In the genomic region with DNA sequence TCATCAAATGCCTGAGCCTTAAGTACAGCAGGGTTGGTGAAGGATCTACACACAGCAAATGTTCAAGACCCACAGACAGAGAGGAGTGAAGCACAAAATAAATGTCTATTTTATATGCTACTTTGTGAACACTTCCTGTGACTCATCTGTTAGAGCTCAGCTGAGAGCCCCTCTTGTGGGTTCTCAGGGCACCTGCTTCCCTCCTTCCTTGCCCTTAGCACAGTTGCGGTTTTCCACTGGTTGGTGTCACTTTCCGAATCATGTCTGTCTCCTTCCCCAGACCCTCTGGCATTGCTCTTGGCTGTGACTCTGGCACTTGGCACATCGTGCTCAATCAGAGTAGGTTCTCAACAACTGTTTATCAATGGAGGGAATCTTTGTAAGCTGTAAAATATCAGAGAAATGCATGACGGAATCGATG, we compare ENCODE assay signal across 12 cellular contexts.
A peak's percentile ranks its signal among the peaks of the same experiment; 100 is the strongest.
DNase-seq lines count a peak whose midpoint lies in the region; ATAC-seq, FAIRE-seq and TF ChIP-seq lines count a peak whose summit lies in the region.
"Had no signal": no experiment of that assay in that cellular context is flagged by ENCODE, and none has a peak within 500 bp of the region (broad histone marks: within the 10 kb centered on the region; RNA-seq: fewer than 3 reads in every experiment).

No MANE protein-coding gene starts in this region.

- in situ Hi-C loops in HepG2 (cut with HindIII; ENCODE audit: extremely low pct_ligation_motif_present, low pct_unique_long_range_greater_than_20kb) = no loop called here

- FAIRE-seq in HepG2 (lab: Jason Lieb, UNC) = no peak

- H3K27ac ChIP-seq in HepG2 (ENCODE audit: extremely low read length, insufficient read depth, low read length) = no peak overlapping the region

- no peaks in the 10 kb centered on the region for H3K9me3 ChIP-seq in HepG2 (ENCODE audit: low read length)

- no peak overlapping the region for H3K4me3 ChIP-seq in HepG2 (replicated peaks in 1 of 3; ENCODE audit: insufficient read depth in 1 of 3, low read depth in 2 of 3, low read length in 3 of 3)

- TF ChIP-seq EP300 in HepG2 (IDR thresholded peaks at IDR 0.05; ENCODE audit: low read depth in 2 of 2, low read length in 2 of 2) (no peak), HepG2 (CRISPR knock-in tag; IDR thresholded peaks at IDR 0.05; ENCODE audit: borderline replicate concordance) (no peak)

- no peak overlapping the region for H2AFZ ChIP-seq in HepG2 (ENCODE audit: low read length)

- no peaks in the 10 kb centered on the region for H3K4me1 ChIP-seq in HepG2 (ENCODE audit: insufficient read depth, low read length)

- BruUV-seq in HepG2 (replicated peaks; lab: Mats Ljungman, UMichigan) = no TSS peak

- POLR2A ChIA-PET in HepG2 (lab: Yijun Ruan, JAX) = no interaction called here

- CTCF ChIA-PET in HepG2 (lab: Yijun Ruan, JAX; ENCODE audit: low intra/inter-chr PET ratio, low total read pairs) = no interaction called here

- TF ChIP-seq RAD21 in HepG2 (CRISPR knock-in tag; IDR thresholded peaks at IDR 0.05) = no peak

- H3K36me3 ChIP-seq in HepG2 (replicated peaks in 1 of 2; ENCODE audit: control insufficient read depth in 1 of 2, insufficient read depth in 2 of 2, low read length in 2 of 2) = no peaks in the 10 kb centered on the region

- H3K4me2 ChIP-seq in HepG2 (ENCODE audit: low read depth, low read length) = no peak overlapping the region

- DNase-seq in Daoy (ENCODE audit: low read depth) (peak; percentile 95), KG1 (lab: John Stamatoyannopoulos, UW) (peak; percentile 84), T1000 (lab: John Stamatoyannopoulos, UW) (peak; percentile 66), iris pigment epithelial cell (ENCODE audit: low read depth) (peak; percentile 84), GOT3 (lab: John Stamatoyannopoulos, UW) (no peak), SKM-1 (lab: John Stamatoyannopoulos, UW; ENCODE audit: unreplicated experiment) (no peak), HepG2 (ENCODE audit: low spot score) (no peak)
- DNase-seq: activated CD4-positive, alpha-beta T cell treated with anti-CD3 and anti-CD28 coated beads for 36 hours; H9; NCI-H510A; stimulated activated CD4-positive, alpha-beta T cell treated with anti-CD3 and anti-CD28 coated beads, Interleukin-2, amount 100 ng/mL, for 24 hours had no signal

- intact Hi-C loops in HepG2 (cut with micrococcal nuclease; ENCODE audit: unreplicated experiment) = loop anchor here (10.0 kb wide), 1 partner anchor 118 kb away; no protein-coding TSS in a partner anchor

- H3K79me2 ChIP-seq in HepG2 (ENCODE audit: insufficient read depth, low read length) = no peaks in the 10 kb centered on the region

- no peak overlapping the region for H3K9ac ChIP-seq in HepG2 (ENCODE audit: insufficient read depth, low read depth, low read length)

- ATAC-seq in GM19351 (IDR thresholded peaks at IDR 0.05; ENCODE audit: unreplicated experiment) (no peak), HepG2 (no peak)
- ATAC-seq: activated CD4-positive, alpha-beta T cell treated with anti-CD3 and anti-CD28 coated beads for 36 hours had no signal

- no peak for TF ChIP-seq POLR2A in HepG2 (IDR thresholded peaks at IDR 0.05; ENCODE audit: insufficient read depth in 1 of 2, low read depth in 2 of 2, low read length in 2 of 2)

- WGBS in HepG2 (ENCODE audit: low lambda C conversion rate) = 64% methylated on average over 5 of the region's 5 CpGs

- TF ChIP-seq CTCF in HepG2 (CRISPR knock-in tag; IDR thresholded peaks at IDR 0.05) = no peak

- no peaks in the 10 kb centered on the region for H4K20me1 ChIP-seq in HepG2 (ENCODE audit: insufficient read depth, low read length)

- no peaks in the 10 kb centered on the region; a peak in 1 of 5 replicates for H3K27me3 ChIP-seq in HepG2 (ENCODE audit: control insufficient read depth in 1 of 2, insufficient read depth in 2 of 2, low read length in 2 of 2)

TF ChIP-seq in HepG2, 621 proteins besides CTCF, POLR2A, EP300 and RAD21:
- TF ChIP-seq NFYC (CRISPR knock-in tag; IDR thresholded peaks at IDR 0.05) (no peak), ZNF484 (CRISPR knock-in tag; IDR thresholded peaks at IDR 0.05; ENCODE audit: borderline replicate concordance, low read depth) (no peak), TBX2 (CRISPR knock-in tag; IDR thresholded peaks at IDR 0.05; ENCODE audit: borderline replicate concordance) (no peak), TBL1XR1 (IDR thresholded peaks at IDR 0.05; ENCODE audit: borderline replicate concordance, low read length, partially characterized antibody) (no peak), STAG1 (CRISPR knock-in tag; IDR thresholded peaks at IDR 0.05) (no peak), REXO4 (CRISPR knock-in tag; IDR thresholded peaks at IDR 0.05; ENCODE audit: borderline replicate concordance) (no peak), ZNF234 (CRISPR knock-in tag; conservative IDR thresholded peaks at IDR 0.05) (no peak), ARNTL (CRISPR knock-in tag; IDR thresholded peaks at IDR 0.05) (no peak), ATF7-NPFF (CRISPR knock-in tag; IDR thresholded peaks at IDR 0.05; ENCODE audit: low read depth) (no peak), THAP11 (CRISPR knock-in tag; IDR thresholded peaks at IDR 0.05) (no peak), ZZZ3 (CRISPR knock-in tag; IDR thresholded peaks at IDR 0.05; ENCODE audit: borderline replicate concordance) (no peak), YEATS2 (CRISPR knock-in tag; IDR thresholded peaks at IDR 0.05; ENCODE audit: borderline replicate concordance) (no peak), TMF1 (CRISPR knock-in tag; IDR thresholded peaks at IDR 0.05; ENCODE audit: low read depth) (no peak), TGIF2 (CRISPR knock-in tag; IDR thresholded peaks at IDR 0.05) (no peak), BRD4 (CRISPR knock-in tag; IDR thresholded peaks at IDR 0.05) (no peak)
- TF ChIP-seq, protein P1, sequence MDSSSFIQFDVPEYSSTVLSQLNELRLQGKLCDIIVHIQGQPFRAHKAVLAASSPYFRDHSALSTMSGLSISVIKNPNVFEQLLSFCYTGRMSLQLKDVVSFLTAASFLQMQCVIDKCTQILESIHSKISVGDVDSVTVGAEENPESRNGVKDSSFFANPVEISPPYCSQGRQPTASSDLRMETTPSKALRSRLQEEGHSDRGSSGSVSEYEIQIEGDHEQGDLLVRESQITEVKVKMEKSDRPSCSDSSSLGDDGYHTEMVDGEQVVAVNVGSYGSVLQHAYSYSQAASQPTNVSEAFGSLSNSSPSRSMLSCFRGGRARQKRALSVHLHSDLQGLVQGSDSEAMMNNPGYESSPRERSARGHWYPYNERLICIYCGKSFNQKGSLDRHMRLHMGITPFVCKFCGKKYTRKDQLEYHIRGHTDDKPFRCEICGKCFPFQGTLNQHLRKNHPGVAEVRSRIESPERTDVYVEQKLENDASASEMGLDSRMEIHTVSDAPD (CRISPR knock-in tag; IDR thresholded peaks at IDR 0.05) = no peak
- TF ChIP-seq, protein P2, sequence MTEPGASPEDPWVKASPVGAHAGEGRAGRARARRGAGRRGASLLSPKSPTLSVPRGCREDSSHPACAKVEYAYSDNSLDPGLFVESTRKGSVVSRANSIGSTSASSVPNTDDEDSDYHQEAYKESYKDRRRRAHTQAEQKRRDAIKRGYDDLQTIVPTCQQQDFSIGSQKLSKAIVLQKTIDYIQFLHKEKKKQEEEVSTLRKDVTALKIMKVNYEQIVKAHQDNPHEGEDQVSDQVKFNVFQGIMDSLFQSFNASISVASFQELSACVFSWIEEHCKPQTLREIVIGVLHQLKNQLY (CRISPR knock-in tag; IDR thresholded peaks at IDR 0.05) = no peak
- TF ChIP-seq, protein P3, sequence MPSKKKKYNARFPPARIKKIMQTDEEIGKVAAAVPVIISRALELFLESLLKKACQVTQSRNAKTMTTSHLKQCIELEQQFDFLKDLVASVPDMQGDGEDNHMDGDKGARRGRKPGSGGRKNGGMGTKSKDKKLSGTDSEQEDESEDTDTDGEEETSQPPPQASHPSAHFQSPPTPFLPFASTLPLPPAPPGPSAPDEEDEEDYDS (CRISPR knock-in tag; IDR thresholded peaks at IDR 0.05) = no peak

Comparison
In these comparisons a context has a peak if more than half of its experiments do, and no peak if none do; other contexts are left out.
1. DNase-seq: peak in Daoy (single experiment), KG1 (single experiment), T1000 (single experiment) and iris pigment epithelial cell (single experiment); none in GOT3 (single experiment), SKM-1 (single experiment) and HepG2 (single experiment).